ENCODE assay signal across 15 cellular contexts in genomic region chr17:70655179-70655578, GRCh38.
DNase-seq lines count a peak whose midpoint lies in the region; ATAC-seq and TF ChIP-seq lines count a peak whose summit lies in the region.
"Had no signal": no experiment of that assay in that cellular context is flagged by ENCODE, and none has a peak within 500 bp of the region (broad histone marks: within the 10 kb centered on the region; RNA-seq: fewer than 3 reads in every experiment).

No MANE protein-coding gene starts in this region.

- H3K4me1 ChIP-seq in lower lobe of right lung (no peaks in the 10 kb centered on the region), mesendoderm (ENCODE audit: control insufficient read depth, low read depth, low read length) (no peaks in the 10 kb centered on the region)
- H3K4me1 ChIP-seq: esophagus squamous epithelium, prostate gland had no signal

- no peaks in the 10 kb centered on the region for H3K79me2 ChIP-seq in mesendoderm (ENCODE audit: control insufficient read depth, insufficient read depth, low read length)

- no CpG with 5 or more reads among the region's 1 CpG for WGBS in mesendoderm (ENCODE audit: extremely low coverage, insufficient coverage, low lambda C conversion rate)

- H3K18ac ChIP-seq in mesendoderm (ENCODE audit: low read length) = no peak overlapping the region

- no peak overlapping the region for H4K8ac ChIP-seq in mesendoderm (ENCODE audit: low read depth, low read length)

- no peak overlapping the region for H2AK5ac ChIP-seq in mesendoderm (ENCODE audit: low read length)

- H3K9me3 ChIP-seq in lower lobe of right lung = no peaks in the 10 kb centered on the region
- H3K9me3 ChIP-seq: esophagus squamous epithelium, MG63, prostate gland had no signal

- H2BK120ac ChIP-seq in mesendoderm (ENCODE audit: low read depth, low read length) = no peak overlapping the region

- H3K4me3 ChIP-seq in dorsolateral prefrontal cortex (peak overlapping the region in 37 of 59 donors; percentile 3 to 45 (median 19)), lower lobe of right lung (no peak overlapping the region), mesendoderm (ENCODE audit: low read length) (no peak overlapping the region)
- H3K4me3 ChIP-seq: esophagus squamous epithelium, MG63, prostate gland had no signal

- no peak overlapping the region for H2BK15ac ChIP-seq in mesendoderm (replicated peaks; ENCODE audit: low read depth)

- peak; percentile 11 for DNase-seq in NCI-H2196 (lab: John Stamatoyannopoulos, UW; ENCODE audit: unreplicated experiment)
- no peak for DNase-seq in NCI-H2196 treated with DMSO at 0.1 percent for 48 hours (lab: John Stamatoyannopoulos, UW; ENCODE audit: unreplicated experiment)
- DNase-seq in NCI-H1694 treated with DMSO at 0.1 percent for 48 hours (lab: John Stamatoyannopoulos, UW) = peak; percentile 78
- DNase-seq in dorsolateral prefrontal cortex = no peak
- DNase-seq in superior temporal gyrus (ENCODE audit: extremely low spot score) = peak; percentile 79
- DNase-seq in lower lobe of right lung = no peak
- DNase-seq in mesendoderm = no peak
- DNase-seq: activated B cell treated with CpG ODN at 0.5 μM for 24 hours, dermis blood vessel endothelial cell, EL, esophagus squamous epithelium, MG63, NCI-H524 treated with DMSO at 0.1 percent for 48 hours had no signal

- no peak overlapping the region for H4K5ac ChIP-seq in mesendoderm (ENCODE audit: low read length)

- H3K56ac ChIP-seq in mesendoderm (ENCODE audit: low read length) = no peak overlapping the region

- ATAC-seq in GM21717 (IDR thresholded peaks at IDR 0.05; ENCODE audit: unreplicated experiment) (no peak), lower lobe of right lung (no peak)

- no peaks in the 10 kb centered on the region for H3K79me1 ChIP-seq in mesendoderm (ENCODE audit: low read length)

- no peaks in the 10 kb centered on the region for H3K36me3 ChIP-seq in lower lobe of right lung
- no peaks in the 10 kb centered on the region for H3K36me3 ChIP-seq in mesendoderm (ENCODE audit: control insufficient read depth, insufficient read depth, low read length)
- H3K36me3 ChIP-seq: esophagus squamous epithelium, MG63, prostate gland had no signal

- H3K4me2 ChIP-seq in mesendoderm (ENCODE audit: low read length) = no peak overlapping the region

- H3K27me3 ChIP-seq in dorsolateral prefrontal cortex (no peaks in the 10 kb centered on the region), lower lobe of right lung (ENCODE audit: low read depth) (no peaks in the 10 kb centered on the region), mesendoderm (ENCODE audit: insufficient read depth, low read length, poor library complexity) (no peaks in the 10 kb centered on the region)
- H3K27me3 ChIP-seq: esophagus squamous epithelium, MG63 had no signal

- no peak overlapping the region for H3K4ac ChIP-seq in mesendoderm (ENCODE audit: low read depth, low read length)

- H3K9ac ChIP-seq in mesendoderm (ENCODE audit: low read length) = no peak overlapping the region

- no peak overlapping the region for H2BK5ac ChIP-seq in mesendoderm (ENCODE audit: low read length)

- TF ChIP-seq CTCF in dorsolateral prefrontal cortex (IDR thresholded peaks at IDR 0.05 in 54 of 56, conservative IDR thresholded peaks at IDR 0.05 in 2 of 56; ENCODE audit: low read depth in 1 of 56, partially characterized antibody in 56 of 56) (no peak), lower lobe of right lung (IDR thresholded peaks at IDR 0.05) (no peak)

- H3K27ac ChIP-seq in dorsolateral prefrontal cortex (peak overlapping the region in 58 of 59 donors; percentile 12 to 94 (median 80)), lower lobe of right lung (no peak overlapping the region), mesendoderm (ENCODE audit: low read depth, low read length) (no peak overlapping the region)
- H3K27ac ChIP-seq: esophagus squamous epithelium, prostate gland had no signal

- no peak overlapping the region for H3K23ac ChIP-seq in mesendoderm (ENCODE audit: low read length)

- intact Hi-C loops in dorsolateral prefrontal cortex (cut with DNase I) = loop anchor here in 1 of 2 donors (10.0 kb wide), 1 partner anchor 50 kb away; no protein-coding TSS in a partner anchor
- intact Hi-C loops in lower lobe of right lung (cut with DNase I) = no loop called here

Comparison
In these comparisons a context has a peak if more than half of its experiments do, and no peak if none do; other contexts are left out.
1. DNase-seq: peak in NCI-H2196 (single experiment), NCI-H1694 treated with DMSO at 0.1 percent for 48 hours (single experiment) and superior temporal gyrus (single experiment); none in NCI-H2196 treated with DMSO at 0.1 percent for 48 hours (single experiment), dorsolateral prefrontal cortex (0 of 10), lower lobe of right lung (single experiment) and mesendoderm (single experiment).
2. H3K27ac ChIP-seq: peak in dorsolateral prefrontal cortex (58 of 59); none in lower lobe of right lung (single experiment) and mesendoderm (single experiment).
3. H3K4me3 ChIP-seq: peak in dorsolateral prefrontal cortex (37 of 59); none in lower lobe of right lung (single experiment) and mesendoderm (single experiment).